11 cellular contexts compared by ENCODE assay signal in the genomic region with DNA sequence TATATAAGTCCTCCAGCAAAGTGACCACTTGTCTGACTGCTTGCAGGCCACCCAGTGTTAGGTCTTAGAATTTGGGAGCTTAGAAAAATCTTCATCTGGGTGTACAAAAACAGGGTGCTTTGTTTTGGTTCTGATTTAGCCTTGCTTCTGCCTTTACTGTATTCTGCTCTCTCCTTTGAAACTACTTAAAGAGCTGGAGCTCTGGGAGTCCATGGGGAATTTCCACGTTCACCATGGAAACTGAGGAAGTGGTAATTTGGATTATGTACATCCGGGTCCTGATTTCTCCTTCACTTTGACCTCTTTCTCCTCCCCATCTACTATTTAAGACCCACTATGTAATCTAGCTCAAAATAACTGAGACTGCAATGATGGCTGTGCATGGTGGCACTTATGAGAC.
A peak's percentile ranks its signal among the peaks of the same experiment; 100 is the strongest.
DNase-seq lines count a peak whose midpoint lies in the region; ATAC-seq and TF ChIP-seq lines count a peak whose summit lies in the region.
"Had no signal": no experiment of that assay in that cellular context is flagged by ENCODE, and none has a peak within 500 bp of the region (broad histone marks: within the 10 kb centered on the region; RNA-seq: fewer than 3 reads in every experiment).

No MANE protein-coding gene starts in this region.

- H3K9me2 ChIP-seq in neural cell (ENCODE audit: insufficient read depth, low read length): no peaks in the 10 kb centered on the region

- TF ChIP-seq EP300 in neural cell (conservative IDR thresholded peaks at IDR 0.05; ENCODE audit: poor library complexity, severe bottlenecking): no peak

- H3K27me3 ChIP-seq in neural cell (ENCODE audit: insufficient read depth, low read depth, low read length): no peaks in the 10 kb centered on the region

- no peaks in the 10 kb centered on the region for H3K9me3 ChIP-seq in neural cell (ENCODE audit: low read length)

- TF ChIP-seq CTCF in neural cell (IDR thresholded peaks at IDR 0.05; ENCODE audit: poor library complexity, severe bottlenecking): no peak

- no peak overlapping the region for H2AFZ ChIP-seq in neural cell (ENCODE audit: low read depth, low read length)

- TF ChIP-seq RAD21 in neural cell (conservative IDR thresholded peaks at IDR 0.05): no peak

- H3K27ac ChIP-seq in neural cell (ENCODE audit: low read length): no peak overlapping the region
- H3K27ac ChIP-seq: 22Rv1 had no signal

- no peak overlapping the region for H3K9ac ChIP-seq in neural cell (ENCODE audit: low read length)

- peak overlapping the region; percentile 1 for H3K4me3 ChIP-seq in neural cell (ENCODE audit: low read length)

- H3K36me3 ChIP-seq in neural cell (ENCODE audit: insufficient read depth, low read length): no peaks in the 10 kb centered on the region

- no peaks in the 10 kb centered on the region for H3K79me2 ChIP-seq in neural cell (replicated peaks; ENCODE audit: insufficient read depth, low read length)

- DNase-seq in NCI-H1105 treated with DMSO at 0.1 percent for 48 hours (lab: John Stamatoyannopoulos, UW) (peak; percentile 26), NCI-H1105 (lab: John Stamatoyannopoulos, UW) (no peak), NCI-H187 treated with DMSO at 0.1 percent for 48 hours (lab: John Stamatoyannopoulos, UW) (no peak), activated T-cell treated with anti-CD3 and anti-CD28 coated beads for 4 hours (no peak)
- DNase-seq: NCI-H1417 treated with DMSO at 0.1 percent for 48 hours, NCI-H2029 had no signal

- H3F3A ChIP-seq in neural cell (ENCODE audit: insufficient read depth, low read length, poor library complexity, severe bottlenecking): no peaks in the 10 kb centered on the region

- no peak overlapping the region for H3K4me2 ChIP-seq in neural cell (ENCODE audit: low read length)

- no peaks in the 10 kb centered on the region for H4K20me1 ChIP-seq in neural cell (ENCODE audit: insufficient read depth)

- ATAC-seq in SK-N-SH treated with all-trans-retinoic acid at 6 μM for 48 hours (peak; percentile 22; the same call in 2 of the 3 replicates), GM19452 (IDR thresholded peaks at IDR 0.05; ENCODE audit: unreplicated experiment) (no peak), GM19395 (IDR thresholded peaks at IDR 0.05; ENCODE audit: unreplicated experiment) (no peak)

TF ChIP-seq in SK-N-SH treated with all-trans-retinoic acid at 6 μM for 48 hours, 23 proteins besides CTCF, POLR2A, EP300 and RAD21:
- TF ChIP-seq OSR1 (CRISPR knock-in tag; IDR thresholded peaks at IDR 0.05) (no peak), TOX (CRISPR knock-in tag; IDR thresholded peaks at IDR 0.05; ENCODE audit: borderline replicate concordance) (no peak), CSDC2 (CRISPR knock-in tag; IDR thresholded peaks at IDR 0.05) (no peak), ISL1 (CRISPR knock-in tag; IDR thresholded peaks at IDR 0.05) (no peak), ZC3H10 (CRISPR knock-in tag; IDR thresholded peaks at IDR 0.05) (no peak), TSHZ2 (CRISPR knock-in tag; IDR thresholded peaks at IDR 0.05) (no peak)
- TF ChIP-seq, protein P1, sequence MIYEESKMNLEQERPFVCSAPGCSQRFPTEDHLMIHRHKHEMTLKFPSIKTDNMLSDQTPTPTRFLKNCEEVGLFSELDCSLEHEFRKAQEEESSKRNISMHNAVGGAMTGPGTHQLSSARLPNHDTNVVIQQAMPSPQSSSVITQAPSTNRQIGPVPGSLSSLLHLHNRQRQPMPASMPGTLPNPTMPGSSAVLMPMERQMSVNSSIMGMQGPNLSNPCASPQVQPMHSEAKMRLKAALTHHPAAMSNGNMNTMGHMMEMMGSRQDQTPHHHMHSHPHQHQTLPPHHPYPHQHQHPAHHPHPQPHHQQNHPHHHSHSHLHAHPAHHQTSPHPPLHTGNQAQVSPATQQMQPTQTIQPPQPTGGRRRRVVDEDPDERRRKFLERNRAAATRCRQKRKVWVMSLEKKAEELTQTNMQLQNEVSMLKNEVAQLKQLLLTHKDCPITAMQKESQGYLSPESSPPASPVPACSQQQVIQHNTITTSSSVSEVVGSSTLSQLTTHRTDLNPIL (CRISPR knock-in tag; IDR thresholded peaks at IDR 0.05; ENCODE audit: low read depth): no peak

TF ChIP-seq in neural cell, 6 proteins besides CTCF, POLR2A, EP300 and RAD21:
- TF ChIP-seq MXI1 (conservative IDR thresholded peaks at IDR 0.05; ENCODE audit: poor library complexity, severe bottlenecking) (no peak), POLR2AphosphoS5 (IDR thresholded peaks at IDR 0.05) (no peak), TAF1 (IDR thresholded peaks at IDR 0.05; ENCODE audit: low read depth) (no peak), EZH2 (IDR thresholded peaks at IDR 0.05; ENCODE audit: borderline replicate concordance, insufficient read depth, low read length, poor library complexity, severe bottlenecking) (no peak), REST (IDR thresholded peaks at IDR 0.05; ENCODE audit: borderline replicate concordance) (no peak), SMC3 (conservative IDR thresholded peaks at IDR 0.05; ENCODE audit: poor library complexity) (no peak)
TF ChIP-seq in neural cell: peak in this region for 0.
